Comparison of ENCODE assay signal across 17 cellular contexts in the genomic region with DNA sequence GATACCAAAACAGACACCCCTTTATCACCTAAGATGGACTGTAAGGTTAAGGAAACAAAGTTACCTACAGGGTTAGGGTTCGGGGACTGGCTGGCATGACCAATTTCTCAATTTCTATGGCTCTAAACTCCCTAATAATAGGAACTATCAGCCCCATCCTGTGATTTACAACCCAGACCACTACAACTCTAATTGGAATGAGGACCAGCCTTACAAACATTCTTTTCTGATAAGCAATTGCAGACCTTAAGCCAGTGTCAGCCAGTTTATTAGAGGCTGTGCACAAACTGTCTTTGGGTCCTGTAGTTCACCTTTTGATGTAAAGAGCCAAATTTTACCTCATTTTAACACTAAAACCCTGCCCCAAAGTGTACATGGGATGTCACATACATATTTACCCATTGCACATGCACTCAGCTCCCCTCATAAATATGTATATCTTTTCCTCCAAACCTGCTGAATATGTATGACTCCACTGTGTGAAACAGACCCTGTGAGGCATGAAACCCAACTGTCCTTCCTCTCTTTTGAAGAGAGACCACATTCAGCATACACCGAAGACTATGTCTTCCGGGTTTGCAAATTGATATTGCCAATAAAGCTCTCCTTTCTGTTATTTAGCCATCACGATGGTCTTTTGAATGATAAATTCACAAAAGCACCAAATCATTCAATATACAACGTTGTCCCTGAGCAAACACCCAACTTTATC. TPM values are rescaled to one million over a fixed set of nuclear protein-coding genes. Genes with fewer than 3 reads are reported as not detected.
DNase-seq lines count a peak whose midpoint lies in the region; ATAC-seq, FAIRE-seq and TF ChIP-seq lines count a peak whose summit lies in the region.
"Had no signal": no experiment of that assay in that cellular context is flagged by ENCODE, and none has a peak within 500 bp of the region (broad histone marks: within the 10 kb centered on the region; RNA-seq: fewer than 3 reads in every experiment).

No MANE protein-coding gene starts in this region.

- H3K4me3 ChIP-seq in BLaER1, result no peak overlapping the region
- no peak overlapping the region for H3K4me3 ChIP-seq in astrocyte (ENCODE audit: insufficient read depth, low read depth, low read length)
- H3K4me3 ChIP-seq: prostate gland had no signal

- ATAC-seq in GM21367 (IDR thresholded peaks at IDR 0.05; ENCODE audit: unreplicated experiment), result peak; percentile 52
- ATAC-seq in HG03139 (IDR thresholded peaks at IDR 0.05; ENCODE audit: unreplicated experiment), result peak; percentile 77
- no peak for ATAC-seq in effector memory CD8-positive, alpha-beta T cell (replicated peaks)
- ATAC-seq: SK-N-SH treated with all-trans-retinoic acid at 6 μM for 48 hours had no signal

- no peaks in the 10 kb centered on the region for H3K36me3 Mint-ChIP-seq in astrocyte (ENCODE audit: low read depth, unreplicated experiment)
- H3K36me3 Mint-ChIP-seq in effector memory CD8-positive, alpha-beta T cell (ENCODE audit: insufficient read depth), result no peaks in the 10 kb centered on the region
- H3K36me3 Mint-ChIP-seq: activated naive CD8-positive, alpha-beta T cell treated with anti-CD3 and anti-CD28 coated beads, Interleukin-2, amount 10 ng/mL, durations not matched to agents 7 days and 5 days had no signal

- H3K9me3 Mint-ChIP-seq in astrocyte (ENCODE audit: unreplicated experiment), result no peaks in the 10 kb centered on the region
- no peaks in the 10 kb centered on the region for H3K9me3 Mint-ChIP-seq in effector memory CD8-positive, alpha-beta T cell
- H3K9me3 Mint-ChIP-seq: activated naive CD8-positive, alpha-beta T cell treated with anti-CD3 and anti-CD28 coated beads, Interleukin-2, amount 10 ng/mL, durations not matched to agents 7 days and 5 days had no signal

- H3K27ac ChIP-seq in BLaER1, result no peak overlapping the region
- H3K27ac ChIP-seq in astrocyte (ENCODE audit: low read depth, low read length), result no peak overlapping the region
- H3K27ac ChIP-seq: HL-60, prostate gland, VCaP had no signal

- no peaks in the 10 kb centered on the region for H3K27me3 ChIP-seq in BLaER1
- no peaks in the 10 kb centered on the region for H3K27me3 ChIP-seq in astrocyte (ENCODE audit: insufficient read depth, low read length)

- peaks cover 4% of the 10 kb centered on the region for H3K27me3 Mint-ChIP-seq in astrocyte (ENCODE audit: low read depth, unreplicated experiment)
- H3K27me3 Mint-ChIP-seq in effector memory CD8-positive, alpha-beta T cell, result peaks cover 0 to 16% of the 10 kb centered on the region in 2 donors

- peak; percentile 31 for DNase-seq in astrocyte (ENCODE audit: low read depth)
- DNase-seq in effector memory CD8-positive, alpha-beta T cell, result no peak
- no peak for DNase-seq in NCI-H510A (lab: John Stamatoyannopoulos, UW)
- no peak for DNase-seq in DMS53 (lab: John Stamatoyannopoulos, UW)
- DNase-seq in 8988T, result no peak
- DNase-seq: activated CD8-positive, alpha-beta memory T cell treated with anti-CD3 and anti-CD28 coated beads, Interleukin-2, amount 50 U/mL, for 48 hours; activated naive CD8-positive, alpha-beta T cell treated with anti-CD3 and anti-CD28 coated beads, Interleukin-2, amount 10 ng/mL, durations not matched to agents 7 days and 5 days; cerebellar nuclear complex; glutamatergic neuron; trophoblast cell had no signal

- H3K4me3 Mint-ChIP-seq in astrocyte (ENCODE audit: unreplicated experiment), result no peak overlapping the region
- H3K4me3 Mint-ChIP-seq in effector memory CD8-positive, alpha-beta T cell, result no peak overlapping the region
- H3K4me3 Mint-ChIP-seq: activated naive CD8-positive, alpha-beta T cell treated with anti-CD3 and anti-CD28 coated beads, Interleukin-2, amount 10 ng/mL, durations not matched to agents 7 days and 5 days had no signal

- H3K27ac Mint-ChIP-seq in astrocyte (ENCODE audit: unreplicated experiment), result peak overlapping the region; percentile 66
- no peak overlapping the region for H3K27ac Mint-ChIP-seq in effector memory CD8-positive, alpha-beta T cell
- H3K27ac Mint-ChIP-seq: activated naive CD8-positive, alpha-beta T cell treated with anti-CD3 and anti-CD28 coated beads, Interleukin-2, amount 10 ng/mL, durations not matched to agents 7 days and 5 days had no signal

- TF ChIP-seq CTCF in astrocyte (IDR thresholded peaks at IDR 0.05; ENCODE audit: insufficient read depth, low read depth, low read length), result no peak

- H2AFZ ChIP-seq in astrocyte (ENCODE audit: low read depth, low read length), result no peak overlapping the region

- peak overlapping the region; percentile 47 for H3K4me2 ChIP-seq in BLaER1
- no peak overlapping the region for H3K4me2 ChIP-seq in astrocyte (ENCODE audit: low read length)

- H3K4me1 ChIP-seq in BLaER1, result peaks cover 22% of the 10 kb centered on the region
- no peaks in the 10 kb centered on the region for H3K4me1 ChIP-seq in astrocyte (ENCODE audit: insufficient read depth, low read length)
- H3K4me1 ChIP-seq: prostate gland had no signal

- peaks cover 17% of the 10 kb centered on the region for H3K4me1 Mint-ChIP-seq in astrocyte (ENCODE audit: low read depth, unreplicated experiment)
- no peaks in the 10 kb centered on the region for H3K4me1 Mint-ChIP-seq in effector memory CD8-positive, alpha-beta T cell (ENCODE audit: low read depth in 2 of 2)
- H3K4me1 Mint-ChIP-seq: activated naive CD8-positive, alpha-beta T cell treated with anti-CD3 and anti-CD28 coated beads, Interleukin-2, amount 10 ng/mL, durations not matched to agents 7 days and 5 days had no signal

- no peaks in the 10 kb centered on the region for H3K36me3 ChIP-seq in BLaER1
- no peaks in the 10 kb centered on the region for H3K36me3 ChIP-seq in astrocyte (ENCODE audit: insufficient read depth, low read length)
- H3K36me3 ChIP-seq: prostate gland had no signal

- H3K9ac ChIP-seq in BLaER1, result no peak overlapping the region
- H3K9ac ChIP-seq in astrocyte (ENCODE audit: low read length), result no peak overlapping the region

- no peak for FAIRE-seq in astrocyte (lab: Jason Lieb, UNC)

- no peaks in the 10 kb centered on the region for H3K79me2 ChIP-seq in astrocyte (ENCODE audit: insufficient read depth, low read length)

- H4K20me1 ChIP-seq in BLaER1 (no peaks in the 10 kb centered on the region), astrocyte (ENCODE audit: insufficient read depth, low read length) (no peaks in the 10 kb centered on the region)

- H3K9me3 ChIP-seq in BLaER1 (no peaks in the 10 kb centered on the region), astrocyte (ENCODE audit: insufficient read depth, low read depth, low read length) (no peaks in the 10 kb centered on the region)
- H3K9me3 ChIP-seq: prostate gland had no signal

RNA-seq across cellular contexts. Expression of gene APP, which starts 7.3 kb away (rescaled TPM):
- 785 and 823 TPM in 2 replicates for total RNA-seq in astrocyte
